21 cellular contexts compared by ENCODE assay signal in the genomic region with DNA sequence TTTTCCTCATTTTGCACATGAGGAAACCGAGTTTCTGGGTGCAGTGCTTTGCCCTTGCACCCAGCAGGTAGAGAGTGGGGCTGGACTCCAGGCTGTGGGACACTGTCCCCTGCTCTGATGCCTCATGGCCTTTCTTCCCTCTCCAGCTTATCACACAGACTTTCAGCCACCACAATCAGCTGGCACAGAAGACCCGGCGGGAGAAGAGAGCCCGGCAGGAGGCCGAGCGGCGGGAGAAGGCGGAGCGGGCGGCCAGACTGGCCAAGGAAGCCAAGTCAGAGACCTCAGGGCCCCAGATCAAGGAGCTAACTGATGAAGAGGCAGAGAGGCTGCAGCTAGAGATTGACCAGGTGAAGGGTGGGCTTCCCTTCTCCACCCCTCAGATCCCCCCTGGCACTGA. TPM values are rescaled to one million over a fixed set of nuclear protein-coding genes. Genes with fewer than 3 reads are reported as not detected.
DNase-seq lines count a peak whose midpoint lies in the region; ATAC-seq, FAIRE-seq and TF ChIP-seq lines count a peak whose summit lies in the region.
"Had no signal": no experiment of that assay in that cellular context is flagged by ENCODE, and none has a peak within 500 bp of the region (broad histone marks: within the 10 kb centered on the region; RNA-seq: fewer than 3 reads in every experiment).

No MANE protein-coding gene starts in this region.

- no peaks in the 10 kb centered on the region for H3K9me3 Mint-ChIP-seq in astrocyte (ENCODE audit: unreplicated experiment)
- no peaks in the 10 kb centered on the region for H3K9me3 Mint-ChIP-seq in stimulated activated memory B cell treated with anti-CD40 and anti-IgM and Interleukin-4, amounts not matched to agents 10 μg/mL and 1 μg/mL and 100 μg/mL, for 72 hours
- H3K9me3 Mint-ChIP-seq: CD8-positive, alpha-beta memory T cell; HFFc6 had no signal

- no peaks in the 10 kb centered on the region for H3K27me3 Mint-ChIP-seq in astrocyte (ENCODE audit: low read depth, unreplicated experiment)
- H3K27me3 Mint-ChIP-seq in stimulated activated memory B cell treated with anti-CD40 and anti-IgM and Interleukin-4, amounts not matched to agents 10 μg/mL and 1 μg/mL and 100 μg/mL, for 72 hours = no peaks in the 10 kb centered on the region
- H3K27me3 Mint-ChIP-seq: CD4-positive, CD25-positive, alpha-beta regulatory T cell; CD8-positive, alpha-beta memory T cell had no signal

- H3F3A ChIP-seq in GM23248 (ENCODE audit: insufficient read depth) = peaks cover 7% of the 10 kb centered on the region

- ATAC-seq in stimulated activated memory B cell treated with anti-CD40 and anti-IgM and Interleukin-4, amounts not matched to agents 10 μg/mL and 1 μg/mL and 100 μg/mL, for 72 hours = no peak
- ATAC-seq: HCT116 had no signal

- H3K9ac ChIP-seq in GM23248 (peak overlapping the region; percentile 75), astrocyte (ENCODE audit: low read length) (no peak overlapping the region)

- no peaks in the 10 kb centered on the region for H3K9me2 ChIP-seq in GM23248 (ENCODE audit: insufficient read depth)

- no peak overlapping the region for H3K4me3 Mint-ChIP-seq in astrocyte (ENCODE audit: unreplicated experiment)
- no peak overlapping the region for H3K4me3 Mint-ChIP-seq in stimulated activated memory B cell treated with anti-CD40 and anti-IgM and Interleukin-4, amounts not matched to agents 10 μg/mL and 1 μg/mL and 100 μg/mL, for 72 hours
- H3K4me3 Mint-ChIP-seq: CD4-positive, CD25-positive, alpha-beta regulatory T cell; CD8-positive, alpha-beta memory T cell; HFFc6 had no signal

- H3K27ac ChIP-seq in GM23248 = no peak overlapping the region
- H3K27ac ChIP-seq in astrocyte (ENCODE audit: low read depth, low read length) = no peak overlapping the region
- H3K27ac ChIP-seq in left ventricle myocardium inferior (replicated peaks) = peak overlapping the region; percentile 30
- no peak overlapping the region for H3K27ac ChIP-seq in spleen
- no peak overlapping the region for H3K27ac ChIP-seq in esophagus squamous epithelium

- 93 to 95% methylated on average over 10 of the region's 10 CpGs for WGBS in GM23248 (ENCODE audit: low coverage in 1 of 2, low lambda C conversion rate in 2 of 2, missing lambda C conversion rate in 2 of 2), 2 experiments
- WGBS in spleen, 5 donors = 95 to 100% (median 98%) methylated on average over 10 of the region's 10 CpGs
- WGBS in esophagus squamous epithelium, 2 donors = 88 to 97% methylated on average over 1 to 6 of the region's 10 CpGs

- H4K20me1 ChIP-seq in GM23248 (ENCODE audit: insufficient read depth) (no peaks in the 10 kb centered on the region), astrocyte (ENCODE audit: insufficient read depth, low read length) (no peaks in the 10 kb centered on the region)

- peaks cover 10% of the 10 kb centered on the region for H3K4me1 Mint-ChIP-seq in astrocyte (ENCODE audit: low read depth, unreplicated experiment)
- H3K4me1 Mint-ChIP-seq in stimulated activated memory B cell treated with anti-CD40 and anti-IgM and Interleukin-4, amounts not matched to agents 10 μg/mL and 1 μg/mL and 100 μg/mL, for 72 hours = no peaks in the 10 kb centered on the region
- H3K4me1 Mint-ChIP-seq: CD8-positive, alpha-beta memory T cell had no signal

- peaks cover 35% of the 10 kb centered on the region for H3K36me3 ChIP-seq in GM23248 (ENCODE audit: low read depth)
- peaks cover 40% of the 10 kb centered on the region for H3K36me3 ChIP-seq in astrocyte (ENCODE audit: insufficient read depth, low read length)
- peaks cover 66% of the 10 kb centered on the region for H3K36me3 ChIP-seq in left ventricle myocardium inferior
- peaks cover 8 to 91% (median 60%) of the 10 kb centered on the region in 6 donors for H3K36me3 ChIP-seq in spleen
- H3K36me3 ChIP-seq in esophagus squamous epithelium = peaks cover 37 to 90% (median 47%) of the 10 kb centered on the region in 3 donors

- H2AFZ ChIP-seq in GM23248 (no peak overlapping the region), astrocyte (ENCODE audit: low read depth, low read length) (no peak overlapping the region)

- H3K27me3 ChIP-seq in GM23248 (replicated peaks; ENCODE audit: insufficient read depth) (no peaks in the 10 kb centered on the region), astrocyte (ENCODE audit: insufficient read depth, low read length) (no peaks in the 10 kb centered on the region), left ventricle myocardium inferior (ENCODE audit: low read depth) (no peaks in the 10 kb centered on the region), spleen (replicated peaks in 1 of 7) (no peaks in the 10 kb centered on the region), esophagus squamous epithelium (no peaks in the 10 kb centered on the region)
- H3K27me3 ChIP-seq: BE2C had no signal

- H3K9me3 ChIP-seq in GM23248 (ENCODE audit: low read depth) = no peaks in the 10 kb centered on the region
- no peaks in the 10 kb centered on the region for H3K9me3 ChIP-seq in astrocyte (ENCODE audit: insufficient read depth, low read depth, low read length)
- no peaks in the 10 kb centered on the region for H3K9me3 ChIP-seq in left ventricle myocardium inferior (replicated peaks)
- H3K9me3 ChIP-seq in spleen = no peaks in the 10 kb centered on the region
- no peaks in the 10 kb centered on the region for H3K9me3 ChIP-seq in esophagus squamous epithelium
- H3K9me3 ChIP-seq: BE2C had no signal

- H3K4me1 ChIP-seq in GM23248 (ENCODE audit: insufficient read depth) (peaks cover 15% of the 10 kb centered on the region), astrocyte (ENCODE audit: insufficient read depth, low read length) (peaks cover 10% of the 10 kb centered on the region), left ventricle myocardium inferior (peaks cover 80% of the 10 kb centered on the region), spleen (peaks cover 0 to 47% (median 20%) of the 10 kb centered on the region in 6 donors), esophagus squamous epithelium (no peaks in the 10 kb centered on the region)
- H3K4me1 ChIP-seq: BE2C had no signal

- peaks cover 42% of the 10 kb centered on the region for H3K79me2 ChIP-seq in GM23248 (ENCODE audit: insufficient read depth)
- H3K79me2 ChIP-seq in astrocyte (ENCODE audit: insufficient read depth, low read length) = peaks cover 43% of the 10 kb centered on the region

- H3K4me2 ChIP-seq in GM23248 (ENCODE audit: unreplicated experiment) (no peak overlapping the region), astrocyte (ENCODE audit: low read length) (no peak overlapping the region)

- H3K27ac Mint-ChIP-seq in astrocyte (ENCODE audit: unreplicated experiment) = peak overlapping the region; percentile 53
- H3K27ac Mint-ChIP-seq in stimulated activated memory B cell treated with anti-CD40 and anti-IgM and Interleukin-4, amounts not matched to agents 10 μg/mL and 1 μg/mL and 100 μg/mL, for 72 hours = no peak overlapping the region
- H3K27ac Mint-ChIP-seq: CD4-positive, CD25-positive, alpha-beta regulatory T cell had no signal

- peaks cover 33% of the 10 kb centered on the region for H3K36me3 Mint-ChIP-seq in astrocyte (ENCODE audit: low read depth, unreplicated experiment)
- H3K36me3 Mint-ChIP-seq in stimulated activated memory B cell treated with anti-CD40 and anti-IgM and Interleukin-4, amounts not matched to agents 10 μg/mL and 1 μg/mL and 100 μg/mL, for 72 hours = peaks cover 43% of the 10 kb centered on the region

- TF ChIP-seq CTCF in astrocyte (IDR thresholded peaks at IDR 0.05; ENCODE audit: insufficient read depth, low read depth, low read length) (no peak), left ventricle myocardium inferior (IDR thresholded peaks at IDR 0.05; ENCODE audit: borderline replicate concordance) (no peak), spleen (IDR thresholded peaks at IDR 0.05 in 8 of 11, conservative IDR thresholded peaks at IDR 0.05 in 3 of 11) (no peak), esophagus squamous epithelium (IDR thresholded peaks at IDR 0.05) (no peak)

- H3K4me3 ChIP-seq in GM23248 = no peak overlapping the region
- no peak overlapping the region for H3K4me3 ChIP-seq in astrocyte (ENCODE audit: insufficient read depth, low read depth, low read length)
- H3K4me3 ChIP-seq in left ventricle myocardium inferior = no peak overlapping the region
- H3K4me3 ChIP-seq in spleen = no peak overlapping the region
- no peak overlapping the region for H3K4me3 ChIP-seq in esophagus squamous epithelium

- TF ChIP-seq POLR2A in spleen (IDR thresholded peaks at IDR 0.05) (no peak), esophagus squamous epithelium (IDR thresholded peaks at IDR 0.05) (no peak)

- in situ Hi-C loops in GM23248 (cut with MboI) = no loop called here

- intact Hi-C loops in left ventricle myocardium inferior (cut with micrococcal nuclease) = no loop called here
- intact Hi-C loops in spleen (cut with DNase I; ENCODE audit: low total_unique reads) = no loop called here
- intact Hi-C loops in esophagus squamous epithelium (cut with DNase I) = no loop called here

- no peak for DNase-seq in GM23248
- DNase-seq in astrocyte (ENCODE audit: low read depth) = no peak
- DNase-seq in left ventricle myocardium inferior = no peak
- peak; percentile 41 for DNase-seq in spleen
- no peak for DNase-seq in esophagus squamous epithelium (lab: John Stamatoyannopoulos, UW)
- DNase-seq: ACHN; BE2C; C1 segment of cervical spinal cord; CD4-positive, CD25-positive, alpha-beta regulatory T cell; CD8-positive, alpha-beta memory T cell; COR-L47; DMS 273 treated with DMSO at 0.1 percent for 48 hours; GOT3; H7; HFFc6 had no signal

- no peak for FAIRE-seq in astrocyte (lab: Jason Lieb, UNC)
- FAIRE-seq: A204.1, G401.6, GM12892, GM18507 had no signal

RNA-seq across cellular contexts. Expression of a gene that starts 19.0 kb away (rescaled TPM):
- total RNA-seq in GM23248 (2014; rRNA removed; shearing (Covaris generic)) = not detected in 2 replicates
- not detected in 2 replicates for polyA plus RNA-seq in GM23248 (2016; fragmentation: Nextera tagmentation; extraction: Ambion mirVana)
- 0.22 and 0.54 TPM in 2 replicates for total RNA-seq in astrocyte
- total RNA-seq in left ventricle myocardium inferior = 0.27 TPM
- total RNA-seq in spleen = 1 to 10 TPM in 4 of 7 donors, under 1 TPM in 3; 0.44 to 2.1 (median 1.1) TPM
- polyA plus RNA-seq in spleen = 1 to 10 TPM in 1 of 3 donors, under 1 TPM in 2; 0.67 to 1.1 (median 0.89) TPM
- total RNA-seq in esophagus squamous epithelium = 10 to 100 TPM; 18.4 to 25.6 (median 19.6) TPM
- total RNA-seq: HFFc6 had no signal

RNA-seq across cellular contexts. Expression of a gene that starts 19.8 kb away (rescaled TPM):
- 34.9 and 50.0 TPM in 2 replicates for total RNA-seq in GM23248 (2014; rRNA removed; shearing (Covaris generic))
- 117 and 118 TPM in 2 replicates for polyA plus RNA-seq in GM23248 (2016; fragmentation: Nextera tagmentation; extraction: Ambion mirVana)
- total RNA-seq in astrocyte = 70.2 and 71.6 TPM in 2 replicates
- total RNA-seq in left ventricle myocardium inferior = 68.9 TPM
- total RNA-seq in spleen = 10 to 100 TPM; 35.7 to 55.7 (median 49.3) TPM
- 10 to 100 TPM; 42.5 to 62.2 (median 48.8) TPM for polyA plus RNA-seq in spleen
- total RNA-seq in esophagus squamous epithelium = 10 to 100 TPM; 45.2 to 50.3 (median 46.1) TPM

RNA-seq across cellular contexts. Expression of a gene that starts 27.5 kb away (rescaled TPM):
- not detected in 2 replicates for total RNA-seq in GM23248 (2014; rRNA removed; shearing (Covaris generic))
- polyA plus RNA-seq in GM23248 (2016; fragmentation: Nextera tagmentation; extraction: Ambion mirVana) (not detected in 2 replicates), spleen (10 to 100 TPM in 1 of 3 donors, 1 to 10 TPM in 1, under 1 TPM in 1; 0.74 to 10.7 (median 5.6) TPM)
- total RNA-seq in astrocyte (not detected in 2 replicates), left ventricle myocardium inferior (7.2 TPM), spleen (10 to 100 TPM in 3 of 7 donors, 1 to 10 TPM in 4; 2.6 to 27.1 (median 10.0) TPM), esophagus squamous epithelium (not detected)
- total RNA-seq: CD4-positive, CD25-positive, alpha-beta regulatory T cell; CD8-positive, alpha-beta memory T cell; H7; HFFc6 had no signal
- polyA plus RNA-seq: CD4-positive, CD25-positive, alpha-beta regulatory T cell; CD8-positive, alpha-beta memory T cell had no signal

RNA-seq across cellular contexts. Expression of a gene that starts 41.0 kb away (rescaled TPM):
- 6.3 and 6.8 TPM in 2 replicates for total RNA-seq in GM23248 (2014; rRNA removed; shearing (Covaris generic))
- 9.3 and 10.8 TPM in 2 replicates for polyA plus RNA-seq in GM23248 (2016; fragmentation: Nextera tagmentation; extraction: Ambion mirVana)
- total RNA-seq in astrocyte = 12.8 and 13.7 TPM in 2 replicates
- total RNA-seq in left ventricle myocardium inferior = 7.9 TPM
- 10 to 100 TPM; 14.3 to 20.2 (median 17.3) TPM for total RNA-seq in spleen
- polyA plus RNA-seq in spleen = 10 to 100 TPM; 13.3 to 25.8 (median 19.3) TPM
- total RNA-seq in esophagus squamous epithelium = 10 to 100 TPM in 1 of 4 donors, 1 to 10 TPM in 3; 6.9 to 11.2 (median 7.6) TPM

RNA-seq across cellular contexts. Expression of a gene that starts 51.2 kb away (rescaled TPM):
- 11.9 and 12.1 TPM in 2 replicates for total RNA-seq in GM23248 (2014; rRNA removed; shearing (Covaris generic))
- polyA plus RNA-seq in GM23248 (2016; fragmentation: Nextera tagmentation; extraction: Ambion mirVana) (26.3 and 27.9 TPM in 2 replicates), spleen (10 to 100 TPM; 11.6 to 15.7 (median 14.2) TPM)
- total RNA-seq in astrocyte (24.5 and 25.5 TPM in 2 replicates), left ventricle myocardium inferior (14.9 TPM), spleen (10 to 100 TPM; 15.2 to 28.7 (median 21.5) TPM), esophagus squamous epithelium (10 to 100 TPM in 2 of 4 donors, 1 to 10 TPM in 2; 4.9 to 10.8 (median 9.4) TPM)

Comparison
In these comparisons a context has a peak if more than half of its experiments do, and no peak if none do; other contexts are left out.
1. RNA of a gene that starts 19.0 kb away (total RNA-seq): 18.4 to 25.6 TPM in esophagus squamous epithelium; 0.44 to 2.1 TPM in spleen, 0.22 to 0.54 TPM in astrocyte, 0.27 TPM in left ventricle myocardium inferior (single experiment) and not detected in GM23248; every median in the first group is over 4 times any median in the second.